22 cellular contexts compared by ENCODE assay signal in the genomic region with DNA sequence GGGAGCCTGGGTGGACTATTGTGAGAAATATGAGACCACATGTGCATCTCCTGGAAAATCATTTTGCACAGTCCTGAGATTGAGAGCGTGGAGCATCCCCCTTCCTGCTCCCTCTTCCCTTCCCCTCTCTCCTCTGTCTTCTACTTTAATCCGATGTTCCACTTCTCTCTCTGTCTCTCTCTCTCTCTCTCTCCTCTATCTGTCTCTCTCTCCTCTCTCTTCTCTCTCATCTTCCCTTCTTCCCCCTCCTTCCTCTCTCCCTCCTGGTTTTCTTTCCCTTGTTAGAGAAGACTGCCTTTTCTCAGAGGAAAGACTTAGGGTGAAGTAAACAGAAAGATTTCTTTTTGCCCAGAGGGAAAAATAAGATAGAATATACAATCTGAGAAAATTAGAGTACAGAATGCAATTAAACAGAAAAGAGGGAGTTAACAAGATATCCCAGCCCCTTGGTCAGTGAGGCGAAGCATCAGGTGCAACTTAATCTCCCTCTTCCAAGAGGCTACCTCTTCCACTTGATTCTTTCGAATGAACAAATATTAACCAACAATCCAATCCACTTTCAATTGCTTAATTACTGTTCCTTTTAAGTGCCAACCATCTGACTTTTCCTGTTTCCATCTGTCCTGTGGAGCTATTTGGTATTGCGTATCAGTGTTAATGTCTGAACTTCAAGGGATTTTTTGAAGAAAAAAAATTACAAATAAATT. TPM values are rescaled to one million over a fixed set of nuclear protein-coding genes. Genes with fewer than 3 reads are reported as not detected.
"Had no signal": no experiment of that assay in that cellular context is flagged by ENCODE, and none has a peak within 500 bp of the region (broad histone marks: within the 10 kb centered on the region; RNA-seq: fewer than 3 reads in every experiment).

No MANE protein-coding gene starts in this region.

- ATAC-seq: effector memory CD8-positive, alpha-beta T cell; stimulated activated naive B cell treated with anti-CD40 and anti-IgM and Interleukin-4, amounts not matched to agents 10 μg/mL and 1 μg/mL and 100 μg/mL, for 72 hours had no signal

- H3K4me3 ChIP-seq: adrenal gland, lung, neural progenitor cell, thyroid gland, uterus had no signal

- H3K36me3 ChIP-seq: adrenal gland, neural progenitor cell, thyroid gland, uterus had no signal

- H3K27ac ChIP-seq: adrenal gland, epithelial cell of prostate, neural progenitor cell, thyroid gland, uterus had no signal

- H3K9me3 ChIP-seq: adrenal gland, thyroid gland, uterus had no signal

- H2AFZ ChIP-seq: neural progenitor cell had no signal

- H3K4me1 ChIP-seq: adrenal gland, thyroid gland, uterus had no signal

- H3K9ac ChIP-seq: neural progenitor cell had no signal

- H3K27me3 ChIP-seq: adrenal gland, neural progenitor cell, thyroid gland, uterus had no signal

- H3K4me2 ChIP-seq: neural progenitor cell had no signal

- DNase-seq: activated CD4-positive, alpha-beta memory T cell treated with anti-CD3 and anti-CD28 coated beads, Interleukin-2, amount 10 ng/mL, durations not matched to agents 7 days and 5 days; activated CD4-positive, alpha-beta T cell treated with anti-CD3 and anti-CD28 coated beads for 4 hours; activated naive CD4-positive, alpha-beta T cell treated with anti-CD3 and anti-CD28 coated beads, Interleukin-2, amount 10 ng/mL, durations not matched to agents 7 days and 5 days; activated T-cell treated with anti-CD3 and anti-CD28 coated beads, Interleukin-2, amount 50 U/mL, for 24 hours; adrenal gland; dermis blood vessel endothelial cell; effector memory CD8-positive, alpha-beta T cell; foreskin melanocyte; head of caudate nucleus; immature natural killer cell; midbrain; stimulated activated CD4-positive, alpha-beta T cell treated with anti-CD3 and anti-CD28 coated beads, Interleukin-4, amount 100 ng/mL, for 1 hour; stimulated activated naive B cell treated with anti-CD40 and anti-IgM and Interleukin-4, amounts not matched to agents 10 μg/mL and 1 μg/mL and 100 μg/mL, for 72 hours; thyroid gland; uterus had no signal

RNA-seq across cellular contexts. Expression of gene KHDC1, which starts 14.7 kb away (rescaled TPM):
- total RNA-seq: dermis blood vessel endothelial cell had no signal

RNA-seq across cellular contexts. Expression of gene KHDC1L, which starts 23.0 kb away (rescaled TPM):
- total RNA-seq: adrenal gland, chondrocyte, dermis blood vessel endothelial cell, fibroblast of lung, lung, myocyte, skeletal muscle tissue, thyroid gland had no signal
- polyA plus RNA-seq: adrenal gland had no signal
